11 cellular contexts compared by ENCODE assay signal in the genomic region with DNA sequence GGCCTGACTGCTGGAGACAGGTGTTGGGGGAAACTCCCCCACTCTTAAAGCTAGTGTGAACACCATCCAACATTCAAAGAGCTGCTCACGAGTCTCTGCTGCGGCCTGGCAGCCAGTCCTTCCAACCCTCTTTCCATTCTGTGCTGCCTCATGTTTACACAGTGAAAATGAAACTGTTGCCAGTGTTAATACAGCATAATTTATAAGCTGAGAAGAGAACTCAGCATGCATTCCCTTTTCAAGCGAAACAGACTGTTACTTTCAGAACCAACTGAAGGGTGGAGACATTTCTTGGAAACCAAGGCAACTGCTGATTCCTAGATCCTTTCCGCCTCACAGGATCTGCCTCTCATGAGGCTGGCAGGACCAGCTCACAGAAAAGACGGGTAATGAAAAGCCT.
DNase-seq lines count a peak whose midpoint lies in the region; ATAC-seq and TF ChIP-seq lines count a peak whose summit lies in the region.
"Had no signal": no experiment of that assay in that cellular context is flagged by ENCODE, and none has a peak within 500 bp of the region (broad histone marks: within the 10 kb centered on the region; RNA-seq: fewer than 3 reads in every experiment).

No MANE protein-coding gene starts in this region.

- DNase-seq in NCI-H2107 (lab: John Stamatoyannopoulos, UW) (peak; percentile 37), cerebellum (ENCODE audit: low spot score) (peak; percentile 76), omental fat pad (ENCODE audit: low spot score) (no peak), T-helper 9 cell (no peak), T1000 (lab: John Stamatoyannopoulos, UW) (no peak)
- no peak for DNase-seq in stimulated activated naive B cell treated with anti-CD40 and anti-IgM and Interleukin-4, amounts not matched to agents 10 μg/mL and 1 μg/mL and 100 μg/mL, for 72 hours
- DNase-seq: activated CD8-positive, alpha-beta memory T cell treated with anti-CD3 and anti-CD28 coated beads, Interleukin-2, amount 50 U/mL, for 48 hours; colonic mucosa; psoas muscle had no signal

- no peak overlapping the region for H3K27ac Mint-ChIP-seq in stimulated activated naive B cell treated with anti-CD40 and anti-IgM and Interleukin-4, amounts not matched to agents 10 μg/mL and 1 μg/mL and 100 μg/mL, for 72 hours

- H3K27me3 Mint-ChIP-seq in stimulated activated naive B cell treated with anti-CD40 and anti-IgM and Interleukin-4, amounts not matched to agents 10 μg/mL and 1 μg/mL and 100 μg/mL, for 72 hours: no peaks in the 10 kb centered on the region

- no peak for TF ChIP-seq CTCF in C4-2B (conservative IDR thresholded peaks at IDR 0.05)
- TF ChIP-seq CTCF in omental fat pad (IDR thresholded peaks at IDR 0.05): no peak

- no peak overlapping the region for H3K4me3 Mint-ChIP-seq in stimulated activated naive B cell treated with anti-CD40 and anti-IgM and Interleukin-4, amounts not matched to agents 10 μg/mL and 1 μg/mL and 100 μg/mL, for 72 hours

- peak overlapping the region; percentile 17; the same call in 1 of the 2 replicates for H3K27ac ChIP-seq in C4-2B
- H3K27ac ChIP-seq: colonic mucosa, psoas muscle had no signal

- peaks cover 4 to 6% of the 10 kb centered on the region in 2 donors for H3K9me3 Mint-ChIP-seq in stimulated activated naive B cell treated with anti-CD40 and anti-IgM and Interleukin-4, amounts not matched to agents 10 μg/mL and 1 μg/mL and 100 μg/mL, for 72 hours

- no peaks in the 10 kb centered on the region for H3K4me1 Mint-ChIP-seq in stimulated activated naive B cell treated with anti-CD40 and anti-IgM and Interleukin-4, amounts not matched to agents 10 μg/mL and 1 μg/mL and 100 μg/mL, for 72 hours

- ATAC-seq in omental fat pad (ENCODE audit: low FRiP score) (peak; percentile 54), GM19467 (IDR thresholded peaks at IDR 0.05; ENCODE audit: unreplicated experiment) (no peak)
- no peak for ATAC-seq in stimulated activated naive B cell treated with anti-CD40 and anti-IgM and Interleukin-4, amounts not matched to agents 10 μg/mL and 1 μg/mL and 100 μg/mL, for 72 hours (replicated peaks)
- ATAC-seq: psoas muscle had no signal

- no peaks in the 10 kb centered on the region for H3K36me3 Mint-ChIP-seq in stimulated activated naive B cell treated with anti-CD40 and anti-IgM and Interleukin-4, amounts not matched to agents 10 μg/mL and 1 μg/mL and 100 μg/mL, for 72 hours

Comparison
In these comparisons a context has a peak if more than half of its experiments do, and no peak if none do; other contexts are left out.
1. DNase-seq: peak in NCI-H2107 (single experiment) and cerebellum (single experiment); none in omental fat pad (single experiment), T-helper 9 cell (single experiment), T1000 (single experiment) and stimulated activated naive B cell treated with anti-CD40 and anti-IgM and Interleukin-4, amounts not matched to agents 10 μg/mL and 1 μg/mL and 100 μg/mL, for 72 hours (single experiment).